Comparison of ENCODE assay signal across 1 cellular context in the genomic region with DNA sequence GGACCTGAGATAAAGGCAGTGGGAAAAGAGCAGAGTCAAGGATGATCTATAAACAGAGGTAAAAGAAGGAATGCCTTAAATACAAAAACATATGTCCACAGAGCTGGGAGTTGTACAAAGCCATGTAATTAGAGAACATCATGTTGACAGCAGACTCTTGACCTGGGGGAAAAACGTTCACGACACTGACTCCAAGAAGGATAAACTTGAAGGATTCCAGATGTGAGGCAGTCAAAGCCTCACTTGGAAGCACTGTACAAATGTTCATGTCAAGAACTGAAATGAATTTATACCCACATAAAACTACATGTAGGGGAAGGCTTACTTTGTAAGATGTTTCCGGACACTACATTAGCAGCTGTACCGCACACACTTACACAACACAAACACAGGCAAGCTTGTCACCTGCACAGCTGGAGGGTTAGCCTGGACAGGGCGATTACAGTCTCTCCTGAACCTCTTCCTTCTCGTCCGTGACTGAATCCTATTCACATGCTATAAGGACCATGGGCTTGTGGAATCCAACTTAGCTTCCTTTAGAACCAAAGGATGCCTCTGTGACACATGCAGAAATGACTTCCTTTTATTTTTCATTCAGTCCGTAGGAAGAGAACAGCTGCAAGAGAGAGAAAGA.
TF ChIP-seq lines count a peak whose summit lies in the region.

No MANE protein-coding gene starts in this region.

TF ChIP-seq in HepG2, 621 proteins besides CTCF, POLR2A, EP300 and RAD21 (continued from another document and continues in another):
- TF ChIP-seq, protein P1, sequence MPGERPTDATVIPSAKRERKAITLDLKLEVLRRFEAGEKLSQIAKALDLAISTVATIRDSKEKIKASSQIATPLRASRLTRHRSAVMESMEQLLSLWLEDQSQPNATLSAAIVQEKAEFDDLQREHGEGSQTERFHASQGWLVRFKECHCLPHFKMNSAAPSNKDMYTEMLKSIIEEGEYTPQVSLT (CRISPR knock-in tag; IDR thresholded peaks at IDR 0.05; ENCODE audit: borderline replicate concordance, low read depth), result no peak
- TF ChIP-seq, protein P2, sequence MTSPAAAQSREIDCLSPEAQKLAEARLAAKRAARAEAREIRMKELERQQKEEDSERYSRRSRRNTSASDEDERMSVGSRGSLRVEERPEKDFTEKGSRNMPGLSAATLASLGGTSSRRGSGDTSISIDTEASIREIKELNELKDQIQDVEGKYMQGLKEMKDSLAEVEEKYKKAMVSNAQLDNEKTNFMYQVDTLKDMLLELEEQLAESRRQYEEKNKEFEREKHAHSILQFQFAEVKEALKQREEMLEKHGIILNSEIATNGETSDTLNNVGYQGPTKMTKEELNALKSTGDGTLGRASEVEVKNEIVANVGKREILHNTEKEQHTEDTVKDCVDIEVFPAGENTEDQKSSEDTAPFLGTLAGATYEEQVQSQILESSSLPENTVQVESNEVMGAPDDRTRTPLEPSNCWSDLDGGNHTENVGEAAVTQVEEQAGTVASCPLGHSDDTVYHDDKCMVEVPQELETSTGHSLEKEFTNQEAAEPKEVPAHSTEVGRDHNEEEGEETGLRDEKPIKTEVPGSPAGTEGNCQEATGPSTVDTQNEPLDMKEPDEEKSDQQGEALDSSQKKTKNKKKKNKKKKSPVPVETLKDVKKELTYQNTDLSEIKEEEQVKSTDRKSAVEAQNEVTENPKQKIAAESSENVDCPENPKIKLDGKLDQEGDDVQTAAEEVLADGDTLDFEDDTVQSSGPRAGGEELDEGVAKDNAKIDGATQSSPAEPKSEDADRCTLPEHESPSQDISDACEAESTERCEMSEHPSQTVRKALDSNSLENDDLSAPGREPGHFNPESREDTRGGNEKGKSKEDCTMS (CRISPR knock-in tag; conservative IDR thresholded peaks at IDR 0.05), result no peak
- 0 out of 2 replicates have a peak, but pooled peaks have one; percentile 4 for TF ChIP-seq ZNF644 (CRISPR knock-in tag; IDR thresholded peaks at IDR 0.05; ENCODE audit: low read depth)
- no peak for TF ChIP-seq ZNF282 (IDR thresholded peaks at IDR 0.05; ENCODE audit: partially characterized antibody)
- TF ChIP-seq ZKSCAN1 (IDR thresholded peaks at IDR 0.05; ENCODE audit: low read length), result no peak
- no peak for TF ChIP-seq MBD4 (IDR thresholded peaks at IDR 0.05; ENCODE audit: borderline replicate concordance, low read length)
- no peak for TF ChIP-seq ZNF235 (CRISPR knock-in tag; IDR thresholded peaks at IDR 0.05; ENCODE audit: borderline replicate concordance)
- no peak for TF ChIP-seq RBAK (CRISPR knock-in tag; IDR thresholded peaks at IDR 0.05)
- TF ChIP-seq CREM (IDR thresholded peaks at IDR 0.05), result no peak
- no peak for TF ChIP-seq CREM (CRISPR knock-in tag; IDR thresholded peaks at IDR 0.05)
- TF ChIP-seq ZBTB38 (CRISPR knock-in tag; IDR thresholded peaks at IDR 0.05), result no peak
- TF ChIP-seq ELF3 (CRISPR knock-in tag; IDR thresholded peaks at IDR 0.05), result no peak; the same call in 1 of the 2 replicates
- TF ChIP-seq BCL6 (CRISPR knock-in tag; IDR thresholded peaks at IDR 0.05), result no peak
- no peak for TF ChIP-seq ATAD3A (CRISPR knock-in tag; IDR thresholded peaks at IDR 0.05)
- TF ChIP-seq, protein P3, sequence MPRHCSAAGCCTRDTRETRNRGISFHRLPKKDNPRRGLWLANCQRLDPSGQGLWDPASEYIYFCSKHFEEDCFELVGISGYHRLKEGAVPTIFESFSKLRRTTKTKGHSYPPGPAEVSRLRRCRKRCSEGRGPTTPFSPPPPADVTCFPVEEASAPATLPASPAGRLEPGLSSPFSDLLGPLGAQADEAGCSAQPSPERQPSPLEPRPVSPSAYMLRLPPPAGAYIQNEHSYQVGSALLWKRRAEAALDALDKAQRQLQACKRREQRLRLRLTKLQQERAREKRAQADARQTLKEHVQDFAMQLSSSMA (CRISPR knock-in tag; IDR thresholded peaks at IDR 0.05), result 0 out of 2 replicates have a peak, but pooled peaks have one; percentile 9
- TF ChIP-seq TEAD2 (CRISPR knock-in tag; IDR thresholded peaks at IDR 0.05), result no peak
- TF ChIP-seq FOXA1 (IDR thresholded peaks at IDR 0.05), result no peak
- no peak for TF ChIP-seq FOXA1 (CRISPR knock-in tag; IDR thresholded peaks at IDR 0.05)
- TF ChIP-seq, protein P4, sequence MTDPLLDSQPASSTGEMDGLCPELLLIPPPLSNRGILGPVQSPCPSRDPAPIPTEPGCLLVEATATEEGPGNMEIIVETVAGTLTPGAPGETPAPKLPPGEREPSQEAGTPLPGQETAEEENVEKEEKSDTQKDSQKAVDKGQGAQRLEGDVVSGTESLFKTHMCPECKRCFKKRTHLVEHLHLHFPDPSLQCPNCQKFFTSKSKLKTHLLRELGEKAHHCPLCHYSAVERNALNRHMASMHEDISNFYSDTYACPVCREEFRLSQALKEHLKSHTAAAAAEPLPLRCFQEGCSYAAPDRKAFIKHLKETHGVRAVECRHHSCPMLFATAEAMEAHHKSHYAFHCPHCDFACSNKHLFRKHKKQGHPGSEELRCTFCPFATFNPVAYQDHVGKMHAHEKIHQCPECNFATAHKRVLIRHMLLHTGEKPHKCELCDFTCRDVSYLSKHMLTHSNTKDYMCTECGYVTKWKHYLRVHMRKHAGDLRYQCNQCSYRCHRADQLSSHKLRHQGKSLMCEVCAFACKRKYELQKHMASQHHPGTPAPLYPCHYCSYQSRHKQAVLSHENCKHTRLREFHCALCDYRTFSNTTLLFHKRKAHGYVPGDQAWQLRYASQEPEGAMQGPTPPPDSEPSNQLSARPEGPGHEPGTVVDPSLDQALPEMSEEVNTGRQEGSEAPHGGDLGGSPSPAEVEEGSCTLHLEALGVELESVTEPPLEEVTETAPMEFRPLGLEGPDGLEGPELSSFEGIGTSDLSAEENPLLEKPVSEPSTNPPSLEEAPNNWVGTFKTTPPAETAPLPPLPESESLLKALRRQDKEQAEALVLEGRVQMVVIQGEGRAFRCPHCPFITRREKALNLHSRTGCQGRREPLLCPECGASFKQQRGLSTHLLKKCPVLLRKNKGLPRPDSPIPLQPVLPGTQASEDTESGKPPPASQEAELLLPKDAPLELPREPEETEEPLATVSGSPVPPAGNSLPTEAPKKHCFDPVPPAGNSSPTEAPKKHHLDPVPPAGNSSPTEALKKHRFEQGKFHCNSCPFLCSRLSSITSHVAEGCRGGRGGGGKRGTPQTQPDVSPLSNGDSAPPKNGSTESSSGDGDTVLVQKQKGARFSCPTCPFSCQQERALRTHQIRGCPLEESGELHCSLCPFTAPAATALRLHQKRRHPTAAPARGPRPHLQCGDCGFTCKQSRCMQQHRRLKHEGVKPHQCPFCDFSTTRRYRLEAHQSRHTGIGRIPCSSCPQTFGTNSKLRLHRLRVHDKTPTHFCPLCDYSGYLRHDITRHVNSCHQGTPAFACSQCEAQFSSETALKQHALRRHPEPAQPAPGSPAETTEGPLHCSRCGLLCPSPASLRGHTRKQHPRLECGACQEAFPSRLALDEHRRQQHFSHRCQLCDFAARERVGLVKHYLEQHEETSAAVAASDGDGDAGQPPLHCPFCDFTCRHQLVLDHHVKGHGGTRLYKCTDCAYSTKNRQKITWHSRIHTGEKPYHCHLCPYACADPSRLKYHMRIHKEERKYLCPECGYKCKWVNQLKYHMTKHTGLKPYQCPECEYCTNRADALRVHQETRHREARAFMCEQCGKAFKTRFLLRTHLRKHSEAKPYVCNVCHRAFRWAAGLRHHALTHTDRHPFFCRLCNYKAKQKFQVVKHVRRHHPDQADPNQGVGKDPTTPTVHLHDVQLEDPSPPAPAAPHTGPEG (CRISPR knock-in tag; IDR thresholded peaks at IDR 0.05), result no peak
- 0 out of 2 replicates have a peak, but pooled peaks have one; percentile 29 for TF ChIP-seq ZNF431 (CRISPR knock-in tag; IDR thresholded peaks at IDR 0.05; ENCODE audit: borderline replicate concordance, low read depth)
- peak; percentile 6 for TF ChIP-seq MED8 (CRISPR knock-in tag; IDR thresholded peaks at IDR 0.05; ENCODE audit: insufficient replicate concordance)
- no peak for TF ChIP-seq ATF7-NPFF (CRISPR knock-in tag; IDR thresholded peaks at IDR 0.05; ENCODE audit: low read depth)
- TF ChIP-seq PPARG (CRISPR knock-in tag; conservative IDR thresholded peaks at IDR 0.05), result no peak
- no peak for TF ChIP-seq IRF2 (CRISPR knock-in tag; IDR thresholded peaks at IDR 0.05)
- TF ChIP-seq NR2F6 (IDR thresholded peaks at IDR 0.05), result no peak
- TF ChIP-seq NR2F6 (CRISPR knock-in tag; IDR thresholded peaks at IDR 0.05), result no peak
- TF ChIP-seq SPEN (CRISPR knock-in tag; IDR thresholded peaks at IDR 0.05; ENCODE audit: low read depth), result 0 out of 2 replicates have a peak, but pooled peaks have one; percentile 0
- TF ChIP-seq, protein P5, sequence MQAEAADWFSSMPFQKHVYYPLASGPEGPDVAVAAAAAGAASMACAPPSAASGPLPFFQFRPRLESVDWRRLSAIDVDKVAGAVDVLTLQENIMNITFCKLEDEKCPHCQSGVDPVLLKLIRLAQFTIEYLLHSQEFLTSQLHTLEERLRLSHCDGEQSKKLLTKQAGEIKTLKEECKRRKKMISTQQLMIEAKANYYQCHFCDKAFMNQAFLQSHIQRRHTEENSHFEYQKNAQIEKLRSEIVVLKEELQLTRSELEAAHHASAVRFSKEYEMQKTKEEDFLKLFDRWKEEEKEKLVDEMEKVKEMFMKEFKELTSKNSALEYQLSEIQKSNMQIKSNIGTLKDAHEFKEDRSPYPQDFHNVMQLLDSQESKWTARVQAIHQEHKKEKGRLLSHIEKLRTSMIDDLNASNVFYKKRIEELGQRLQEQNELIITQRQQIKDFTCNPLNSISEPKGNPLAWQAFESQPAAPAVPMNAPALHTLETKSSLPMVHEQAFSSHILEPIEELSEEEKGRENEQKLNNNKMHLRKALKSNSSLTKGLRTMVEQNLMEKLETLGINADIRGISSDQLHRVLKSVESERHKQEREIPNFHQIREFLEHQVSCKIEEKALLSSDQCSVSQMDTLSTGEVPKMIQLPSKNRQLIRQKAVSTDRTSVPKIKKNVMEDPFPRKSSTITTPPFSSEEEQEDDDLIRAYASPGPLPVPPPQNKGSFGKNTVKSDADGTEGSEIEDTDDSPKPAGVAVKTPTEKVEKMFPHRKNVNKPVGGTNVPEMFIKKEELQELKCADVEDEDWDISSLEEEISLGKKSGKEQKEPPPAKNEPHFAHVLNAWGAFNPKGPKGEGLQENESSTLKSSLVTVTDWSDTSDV (CRISPR knock-in tag; IDR thresholded peaks at IDR 0.05), result no peak
- 0 out of 2 replicates have a peak, but pooled peaks have one; percentile 2 for TF ChIP-seq ZNF441 (CRISPR knock-in tag; IDR thresholded peaks at IDR 0.05; ENCODE audit: borderline replicate concordance)
- no peak for TF ChIP-seq ZNF589 (CRISPR knock-in tag; conservative IDR thresholded peaks at IDR 0.05)
- no peak for TF ChIP-seq POLR2G (IDR thresholded peaks at IDR 0.05; ENCODE audit: low read depth, low read length)
- TF ChIP-seq, protein P6, sequence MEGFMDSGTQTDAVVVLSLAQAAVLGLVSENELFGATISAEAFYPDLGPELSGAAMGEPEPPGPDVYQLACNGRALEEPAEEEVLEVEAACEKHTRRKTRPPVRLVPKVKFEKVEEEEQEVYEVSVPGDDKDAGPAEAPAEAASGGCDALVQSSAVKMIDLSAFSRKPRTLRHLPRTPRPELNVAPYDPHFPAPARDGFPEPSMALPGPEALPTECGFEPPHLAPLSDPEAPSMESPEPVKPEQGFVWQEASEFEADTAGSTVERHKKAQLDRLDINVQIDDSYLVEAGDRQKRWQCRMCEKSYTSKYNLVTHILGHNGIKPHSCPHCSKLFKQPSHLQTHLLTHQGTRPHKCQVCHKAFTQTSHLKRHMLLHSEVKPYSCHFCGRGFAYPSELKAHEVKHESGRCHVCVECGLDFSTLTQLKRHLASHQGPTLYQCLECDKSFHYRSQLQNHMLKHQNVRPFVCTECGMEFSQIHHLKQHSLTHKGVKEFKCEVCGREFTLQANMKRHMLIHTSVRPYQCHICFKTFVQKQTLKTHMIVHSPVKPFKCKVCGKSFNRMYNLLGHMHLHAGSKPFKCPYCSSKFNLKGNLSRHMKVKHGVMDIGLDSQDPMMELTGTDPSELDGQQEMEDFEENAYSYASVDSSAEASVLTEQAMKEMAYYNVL (CRISPR knock-in tag; IDR thresholded peaks at IDR 0.05; ENCODE audit: borderline replicate concordance), result no peak
- TF ChIP-seq SMAD1 (CRISPR knock-in tag; IDR thresholded peaks at IDR 0.05; ENCODE audit: borderline replicate concordance, low read depth), result no peak
- peak; percentile 3; the same call in 1 of the 2 replicates for TF ChIP-seq ZNF709 (CRISPR knock-in tag; IDR thresholded peaks at IDR 0.05)
- no peak for TF ChIP-seq MAF1 (CRISPR knock-in tag; IDR thresholded peaks at IDR 0.05; ENCODE audit: borderline replicate concordance)
- TF ChIP-seq FOSL2 (CRISPR knock-in tag; IDR thresholded peaks at IDR 0.05), result no peak
- no peak for TF ChIP-seq NFE2L1 (CRISPR knock-in tag; IDR thresholded peaks at IDR 0.05; ENCODE audit: borderline replicate concordance)
- TF ChIP-seq, protein P7, sequence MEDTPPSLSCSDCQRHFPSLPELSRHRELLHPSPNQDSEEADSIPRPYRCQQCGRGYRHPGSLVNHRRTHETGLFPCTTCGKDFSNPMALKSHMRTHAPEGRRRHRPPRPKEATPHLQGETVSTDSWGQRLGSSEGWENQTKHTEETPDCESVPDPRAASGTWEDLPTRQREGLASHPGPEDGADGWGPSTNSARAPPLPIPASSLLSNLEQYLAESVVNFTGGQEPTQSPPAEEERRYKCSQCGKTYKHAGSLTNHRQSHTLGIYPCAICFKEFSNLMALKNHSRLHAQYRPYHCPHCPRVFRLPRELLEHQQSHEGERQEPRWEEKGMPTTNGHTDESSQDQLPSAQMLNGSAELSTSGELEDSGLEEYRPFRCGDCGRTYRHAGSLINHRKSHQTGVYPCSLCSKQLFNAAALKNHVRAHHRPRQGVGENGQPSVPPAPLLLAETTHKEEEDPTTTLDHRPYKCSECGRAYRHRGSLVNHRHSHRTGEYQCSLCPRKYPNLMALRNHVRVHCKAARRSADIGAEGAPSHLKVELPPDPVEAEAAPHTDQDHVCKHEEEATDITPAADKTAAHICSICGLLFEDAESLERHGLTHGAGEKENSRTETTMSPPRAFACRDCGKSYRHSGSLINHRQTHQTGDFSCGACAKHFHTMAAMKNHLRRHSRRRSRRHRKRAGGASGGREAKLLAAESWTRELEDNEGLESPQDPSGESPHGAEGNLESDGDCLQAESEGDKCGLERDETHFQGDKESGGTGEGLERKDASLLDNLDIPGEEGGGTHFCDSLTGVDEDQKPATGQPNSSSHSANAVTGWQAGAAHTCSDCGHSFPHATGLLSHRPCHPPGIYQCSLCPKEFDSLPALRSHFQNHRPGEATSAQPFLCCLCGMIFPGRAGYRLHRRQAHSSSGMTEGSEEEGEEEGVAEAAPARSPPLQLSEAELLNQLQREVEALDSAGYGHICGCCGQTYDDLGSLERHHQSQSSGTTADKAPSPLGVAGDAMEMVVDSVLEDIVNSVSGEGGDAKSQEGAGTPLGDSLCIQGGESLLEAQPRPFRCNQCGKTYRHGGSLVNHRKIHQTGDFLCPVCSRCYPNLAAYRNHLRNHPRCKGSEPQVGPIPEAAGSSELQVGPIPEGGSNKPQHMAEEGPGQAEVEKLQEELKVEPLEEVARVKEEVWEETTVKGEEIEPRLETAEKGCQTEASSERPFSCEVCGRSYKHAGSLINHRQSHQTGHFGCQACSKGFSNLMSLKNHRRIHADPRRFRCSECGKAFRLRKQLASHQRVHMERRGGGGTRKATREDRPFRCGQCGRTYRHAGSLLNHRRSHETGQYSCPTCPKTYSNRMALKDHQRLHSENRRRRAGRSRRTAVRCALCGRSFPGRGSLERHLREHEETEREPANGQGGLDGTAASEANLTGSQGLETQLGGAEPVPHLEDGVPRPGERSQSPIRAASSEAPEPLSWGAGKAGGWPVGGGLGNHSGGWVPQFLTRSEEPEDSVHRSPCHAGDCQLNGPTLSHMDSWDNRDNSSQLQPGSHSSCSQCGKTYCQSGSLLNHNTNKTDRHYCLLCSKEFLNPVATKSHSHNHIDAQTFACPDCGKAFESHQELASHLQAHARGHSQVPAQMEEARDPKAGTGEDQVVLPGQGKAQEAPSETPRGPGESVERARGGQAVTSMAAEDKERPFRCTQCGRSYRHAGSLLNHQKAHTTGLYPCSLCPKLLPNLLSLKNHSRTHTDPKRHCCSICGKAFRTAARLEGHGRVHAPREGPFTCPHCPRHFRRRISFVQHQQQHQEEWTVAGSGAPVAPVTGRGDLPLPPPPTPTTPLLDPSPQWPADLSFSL (CRISPR knock-in tag; IDR thresholded peaks at IDR 0.05), result peak; percentile 60
- no peak for TF ChIP-seq ATF1 (CRISPR knock-in tag; IDR thresholded peaks at IDR 0.05)
- TF ChIP-seq SMYD3 (CRISPR knock-in tag; IDR thresholded peaks at IDR 0.05), result 0 out of 2 replicates have a peak, but pooled peaks have one; percentile 22
